ENCODE assay signal across 9 cellular contexts in genomic region chr10:113232928-113233511, GRCh38.
A peak's percentile ranks its signal among the peaks of the same experiment; 100 is the strongest.
DNase-seq lines count a peak whose midpoint lies in the region; ATAC-seq lines count a peak whose summit lies in the region.
"Had no signal": no experiment of that assay in that cellular context is flagged by ENCODE, and none has a peak within 500 bp of the region (broad histone marks: within the 10 kb centered on the region; RNA-seq: fewer than 3 reads in every experiment).

No MANE protein-coding gene starts in this region.

- no peaks in the 10 kb centered on the region for H3K9me3 Mint-ChIP-seq in activated T-helper 2 cell treated with anti-CD3 and anti-CD28 coated beads, Interferon-gamma antibody, Interleukin-2, Interleukin-4, amounts not matched to agents 10 μg/mL and 5 μg/mL and 100 μg/mL, durations not matched to agents 14 hours and 24 hours and 36 hours
- no peaks in the 10 kb centered on the region for H3K9me3 Mint-ChIP-seq in activated naive CD4-positive, alpha-beta T cell treated with anti-CD3 and anti-CD28 coated beads, Interleukin-2, amount 50 U/mL, for 72 hours
- H3K9me3 Mint-ChIP-seq: activated naive CD8-positive, alpha-beta T cell treated with anti-CD3 and anti-CD28 coated beads, Interleukin-2, amount 10 ng/mL, durations not matched to agents 7 days and 5 days had no signal

- no peaks in the 10 kb centered on the region for H3K4me1 Mint-ChIP-seq in activated T-helper 2 cell treated with anti-CD3 and anti-CD28 coated beads, Interferon-gamma antibody, Interleukin-2, Interleukin-4, amounts not matched to agents 10 μg/mL and 5 μg/mL and 100 μg/mL, durations not matched to agents 14 hours and 24 hours and 36 hours (ENCODE audit: low read depth)
- H3K4me1 Mint-ChIP-seq: activated naive CD8-positive, alpha-beta T cell treated with anti-CD3 and anti-CD28 coated beads, Interleukin-2, amount 10 ng/mL, durations not matched to agents 7 days and 5 days had no signal

- ATAC-seq in GM18907 (IDR thresholded peaks at IDR 0.05; ENCODE audit: unreplicated experiment), result peak; percentile 75
- ATAC-seq in GM21825 (IDR thresholded peaks at IDR 0.05; ENCODE audit: unreplicated experiment), result peak; percentile 57
- ATAC-seq in HG03575 (IDR thresholded peaks at IDR 0.05; ENCODE audit: extremely low read depth, insufficient number of reproducible peaks, low FRiP score, unreplicated experiment), result peak; percentile 51
- no peak for ATAC-seq in activated naive CD4-positive, alpha-beta T cell treated with anti-CD3 and anti-CD28 coated beads, Interleukin-2, amount 50 U/mL, for 72 hours

- peak; percentile 45 for DNase-seq in iPS-NIHi7 (ENCODE audit: extremely low spot score)
- DNase-seq in activated T-helper 2 cell treated with anti-CD3 and anti-CD28 coated beads, Interferon-gamma antibody, Interleukin-2, Interleukin-4, amounts not matched to agents 10 μg/mL and 5 μg/mL and 100 μg/mL, durations not matched to agents 14 hours and 24 hours and 36 hours (ENCODE audit: low spot score), result no peak
- DNase-seq in activated naive CD4-positive, alpha-beta T cell treated with anti-CD3 and anti-CD28 coated beads, Interleukin-2, amount 50 U/mL, for 72 hours (ENCODE audit: low spot score in 2 of 2), result no peak
- DNase-seq in NCI-H1417 treated with DMSO at 0.1 percent for 48 hours (lab: John Stamatoyannopoulos, UW), result no peak
- DNase-seq in NCI-H446 (lab: John Stamatoyannopoulos, UW), result no peak
- DNase-seq: activated naive CD8-positive, alpha-beta T cell treated with anti-CD3 and anti-CD28 coated beads, Interleukin-2, amount 10 ng/mL, durations not matched to agents 7 days and 5 days had no signal

- intact Hi-C loops in activated T-helper 2 cell treated with anti-CD3 and anti-CD28 coated beads, Interferon-gamma antibody, Interleukin-2, Interleukin-4, amounts not matched to agents 10 μg/mL and 5 μg/mL and 100 μg/mL, durations not matched to agents 14 hours and 24 hours and 36 hours (cut with micrococcal nuclease), result no loop called here

- H3K4me3 Mint-ChIP-seq in activated T-helper 2 cell treated with anti-CD3 and anti-CD28 coated beads, Interferon-gamma antibody, Interleukin-2, Interleukin-4, amounts not matched to agents 10 μg/mL and 5 μg/mL and 100 μg/mL, durations not matched to agents 14 hours and 24 hours and 36 hours (ENCODE audit: low read depth), result no peak overlapping the region
- H3K4me3 Mint-ChIP-seq: activated naive CD8-positive, alpha-beta T cell treated with anti-CD3 and anti-CD28 coated beads, Interleukin-2, amount 10 ng/mL, durations not matched to agents 7 days and 5 days had no signal

- H3K36me3 Mint-ChIP-seq in activated T-helper 2 cell treated with anti-CD3 and anti-CD28 coated beads, Interferon-gamma antibody, Interleukin-2, Interleukin-4, amounts not matched to agents 10 μg/mL and 5 μg/mL and 100 μg/mL, durations not matched to agents 14 hours and 24 hours and 36 hours (ENCODE audit: low read depth), result no peaks in the 10 kb centered on the region
- H3K36me3 Mint-ChIP-seq in activated naive CD4-positive, alpha-beta T cell treated with anti-CD3 and anti-CD28 coated beads, Interleukin-2, amount 50 U/mL, for 72 hours, result no peaks in the 10 kb centered on the region
- H3K36me3 Mint-ChIP-seq: activated naive CD8-positive, alpha-beta T cell treated with anti-CD3 and anti-CD28 coated beads, Interleukin-2, amount 10 ng/mL, durations not matched to agents 7 days and 5 days had no signal

- H3K27ac Mint-ChIP-seq in activated T-helper 2 cell treated with anti-CD3 and anti-CD28 coated beads, Interferon-gamma antibody, Interleukin-2, Interleukin-4, amounts not matched to agents 10 μg/mL and 5 μg/mL and 100 μg/mL, durations not matched to agents 14 hours and 24 hours and 36 hours, result no peak overlapping the region
- H3K27ac Mint-ChIP-seq in activated naive CD4-positive, alpha-beta T cell treated with anti-CD3 and anti-CD28 coated beads, Interleukin-2, amount 50 U/mL, for 72 hours, result no peak overlapping the region
- H3K27ac Mint-ChIP-seq: activated naive CD8-positive, alpha-beta T cell treated with anti-CD3 and anti-CD28 coated beads, Interleukin-2, amount 10 ng/mL, durations not matched to agents 7 days and 5 days had no signal

- peaks cover 2% of the 10 kb centered on the region for H3K27me3 Mint-ChIP-seq in activated T-helper 2 cell treated with anti-CD3 and anti-CD28 coated beads, Interferon-gamma antibody, Interleukin-2, Interleukin-4, amounts not matched to agents 10 μg/mL and 5 μg/mL and 100 μg/mL, durations not matched to agents 14 hours and 24 hours and 36 hours (ENCODE audit: low read depth)

Comparison
In these comparisons a context has a peak if more than half of its experiments do, and no peak if none do; other contexts are left out.
1. ATAC-seq: peak in GM18907 (single experiment), GM21825 (single experiment) and HG03575 (single experiment); none in activated naive CD4-positive, alpha-beta T cell treated with anti-CD3 and anti-CD28 coated beads, Interleukin-2, amount 50 U/mL, for 72 hours (0 of 2).